32 cellular contexts compared by ENCODE assay signal in the genomic region with DNA sequence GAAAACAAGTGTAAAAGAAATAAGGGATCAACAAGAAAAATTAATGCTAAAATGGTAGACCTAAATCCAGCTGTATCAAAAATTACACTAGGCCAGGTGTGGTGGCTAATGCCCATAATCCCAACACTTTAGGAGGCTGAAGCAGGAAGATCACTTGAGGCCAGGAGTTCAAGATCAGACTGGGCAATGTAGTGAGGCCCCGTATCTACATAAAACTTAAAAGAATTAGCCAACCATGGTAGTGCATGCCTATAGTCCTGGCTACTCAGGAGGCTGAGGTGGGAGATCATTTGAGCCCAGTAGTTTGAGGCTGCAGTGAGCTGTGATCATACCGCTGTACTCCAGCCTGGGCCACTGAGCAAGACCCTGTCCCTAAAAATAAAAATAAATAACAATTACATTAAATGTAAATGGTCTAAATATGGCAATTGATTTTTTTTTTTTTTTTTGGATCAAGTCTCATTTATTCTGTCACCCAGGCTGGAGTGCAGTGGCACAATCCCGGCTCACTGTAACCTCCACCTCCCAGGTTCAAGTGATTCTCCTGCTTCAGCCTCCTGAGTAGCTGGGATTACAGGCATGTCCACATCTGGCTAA.
"Had no signal": no experiment of that assay in that cellular context is flagged by ENCODE, and none has a peak within 500 bp of the region (broad histone marks: within the 10 kb centered on the region; RNA-seq: fewer than 3 reads in every experiment).

No MANE protein-coding gene starts in this region.

- H3K27me3 ChIP-seq: neural progenitor cell, ovary, suprapubic skin, testis, tibial artery, transverse colon, upper lobe of right lung, uterus had no signal

- H3K4me3 Mint-ChIP-seq: naive thymus-derived CD8-positive, alpha-beta T cell; natural killer cell treated with Interleukin-12 subunit alpha and Interleukin-12 subunit beta and Interleukin-15 and Interleukin-18, amount 100 ng/mL, for 72 hours; nephron progenitor cell; neural progenitor cell; stimulated activated memory B cell treated with anti-CD40 and anti-IgM and Interleukin-4, amounts not matched to agents 10 μg/mL and 1 μg/mL and 100 μg/mL, for 72 hours; stimulated activated naive CD8-positive, alpha-beta T cell treated with anti-CD3 and anti-CD28 coated beads, Interleukin-15, amount 100 ng/mL, for 72 hours; type B pancreatic cell had no signal

- H3K27ac ChIP-seq: neural progenitor cell, ovary, parathyroid adenoma, psoas muscle, skin epidermis, spleen, suprapubic skin, testis, tibial artery, transverse colon, upper lobe of right lung, uterus had no signal

- H3K27ac Mint-ChIP-seq: naive thymus-derived CD8-positive, alpha-beta T cell; natural killer cell treated with Interleukin-12 subunit alpha and Interleukin-12 subunit beta and Interleukin-15 and Interleukin-18, amount 100 ng/mL, for 72 hours; nephron progenitor cell; neural progenitor cell; stimulated activated memory B cell treated with anti-CD40 and anti-IgM and Interleukin-4, amounts not matched to agents 10 μg/mL and 1 μg/mL and 100 μg/mL, for 72 hours; stimulated activated naive CD8-positive, alpha-beta T cell treated with anti-CD3 and anti-CD28 coated beads, Interleukin-15, amount 100 ng/mL, for 72 hours; type B pancreatic cell had no signal

- H3K4me1 ChIP-seq: parathyroid adenoma, testis, uterus had no signal

- DNase-seq: naive thymus-derived CD8-positive, alpha-beta T cell; nephron progenitor cell; occipital lobe; ovary; posterior cingulate gyrus; psoas muscle; right cardiac atrium; spleen; stimulated activated CD4-positive, alpha-beta T cell treated with anti-CD3 and anti-CD28 coated beads, Interleukin-12 subunit alpha, Interleukin-12 subunit beta, amount 100 ng/mL, for 4 hours; stimulated activated CD4-positive, alpha-beta T cell treated with anti-CD3 and anti-CD28 coated beads, Interleukin-1b, Interleukin-23, amount 100 ng/mL, for 48 hours; stimulated activated CD4-positive, alpha-beta T cell treated with anti-CD3 and anti-CD28 coated beads, Interleukin-4, amount 100 ng/mL, for 1 hour; stimulated activated CD4-positive, alpha-beta T cell treated with anti-CD3 and anti-CD28 coated beads, Interleukin-4, amount 100 ng/mL, for 4 hours; stimulated activated CD8-positive, alpha-beta memory T cell treated with anti-CD3 and anti-CD28 coated beads, Interleukin-4, amount 100 ng/mL, for 48 hours; stimulated activated naive CD4-positive, alpha-beta T cell; stimulated activated naive CD8-positive, alpha-beta T cell treated with anti-CD3 and anti-CD28 coated beads, Interleukin-15, amount 100 ng/mL, for 72 hours; stimulated activated naive CD8-positive, alpha-beta T cell treated with anti-CD3 and anti-CD28 coated beads, Interleukin-15, Interleukin-2, amounts not matched to agents 100 U/mL and 50 U/mL, for 24 hours; substantia nigra; testis; tibial artery; transverse colon; upper lobe of right lung; uterus had no signal

- H3K9me3 ChIP-seq: testis had no signal

- ATAC-seq: naive thymus-derived CD8-positive, alpha-beta T cell; natural killer cell treated with Interleukin-12 subunit alpha and Interleukin-12 subunit beta and Interleukin-15 and Interleukin-18, amount 100 ng/mL, for 72 hours; psoas muscle; right cardiac atrium; sciatic nerve; stimulated activated memory B cell treated with anti-CD40 and anti-IgM and Interleukin-4, amounts not matched to agents 10 μg/mL and 1 μg/mL and 100 μg/mL, for 72 hours; stimulated activated naive CD8-positive, alpha-beta T cell treated with anti-CD3 and anti-CD28 coated beads, Interleukin-15, amount 100 ng/mL, for 72 hours; stimulated activated naive CD8-positive, alpha-beta T cell treated with anti-CD3 and anti-CD28 coated beads, Interleukin-15, Interleukin-2, amounts not matched to agents 100 U/mL and 50 U/mL, for 24 hours; upper lobe of right lung had no signal

- H3K36me3 ChIP-seq: ovary, upper lobe of right lung, uterus had no signal

- H3K4me3 ChIP-seq: neural progenitor cell, ovary, psoas muscle, skin epidermis, smooth muscle cell, spleen, suprapubic skin, testis, tibial artery, transverse colon, upper lobe of right lung, uterus had no signal

- H3K27me3 Mint-ChIP-seq: progenitor cell of endocrine pancreas, type B pancreatic cell had no signal
